In genomic region chr18:23452728-23453656, GRCh38 we compare ENCODE assay signal across 8 cellular contexts.
DNase-seq lines count a peak whose midpoint lies in the region; ATAC-seq and TF ChIP-seq lines count a peak whose summit lies in the region.

Gene RIOK3 (plus strand): TSS chr18:23453287. CDS start chr18:23453440, 153 bp downstream.

- H3K4me3 ChIP-seq in AG09309 (ENCODE audit: control insufficient read depth, low read depth, low read length): peak within 1 kb of the TSS; percentile 100

- ATAC-seq in GM19025 (IDR thresholded peaks at IDR 0.05; ENCODE audit: low read depth, unreplicated experiment) (peak; percentile 98), HG03342 (IDR thresholded peaks at IDR 0.05; ENCODE audit: unreplicated experiment) (peak; percentile 96)
- ATAC-seq in central memory CD8-positive, alpha-beta T cell (replicated peaks; ENCODE audit: extremely low read depth, poor library complexity, severe bottlenecking): peak; percentile 94

- peak within 1 kb of the TSS; percentile 99 for H3K4me3 Mint-ChIP-seq in central memory CD8-positive, alpha-beta T cell

- TF ChIP-seq CTCF in AG09309 (IDR thresholded peaks at IDR 0.05; ENCODE audit: control insufficient read depth, insufficient read depth, low read depth, low read length, missing control alignments): no peak

- peaks cover 49% of the 10 kb centered on the region for H3K4me1 Mint-ChIP-seq in central memory CD8-positive, alpha-beta T cell

- peak within 1 kb of the TSS; percentile 98 for H3K27ac Mint-ChIP-seq in central memory CD8-positive, alpha-beta T cell (ENCODE audit: low read depth)

- DNase-seq in AG09309 (ENCODE audit: low read depth) (peak; percentile 75), NCI-H446 (lab: John Stamatoyannopoulos, UW) (peak; percentile 61 to 95), iris pigment epithelial cell (ENCODE audit: low read depth) (peak; percentile 97)
- DNase-seq in activated CD4-positive, CD25-positive, alpha-beta regulatory T cell treated with anti-CD3 and anti-CD28 coated beads, Interleukin-2, amount 50 U/mL, for 16 hours (ENCODE audit: low read depth, low spot score): peak; percentile 84
- peak; percentile 73 to 82 for DNase-seq in central memory CD8-positive, alpha-beta T cell (ENCODE audit: low spot score in 2 of 2)
- peak; percentile 83 for DNase-seq in stimulated activated CD4-positive, alpha-beta T cell treated with anti-CD3 and anti-CD28 coated beads, Interleukin-12 subunit alpha, Interleukin-12 subunit beta, amount 100 ng/mL, for 4 hours

- peaks cover 23% of the 10 kb centered on the region for H3K36me3 Mint-ChIP-seq in central memory CD8-positive, alpha-beta T cell (ENCODE audit: insufficient read depth)

- H3K27me3 Mint-ChIP-seq in central memory CD8-positive, alpha-beta T cell: no peaks in the 10 kb centered on the region

- H3K9me3 Mint-ChIP-seq in central memory CD8-positive, alpha-beta T cell: no peaks in the 10 kb centered on the region

Comparison
In these comparisons a context has a peak if more than half of its experiments do, and no peak if none do; other contexts are left out.
1. Peak in every context shown above with its lines: DNase-seq, ATAC-seq and H3K4me3 ChIP-seq.